8 cellular contexts compared by ENCODE assay signal in genomic region chr16:58511933-58512815, GRCh38. TPM values are rescaled to one million over a fixed set of nuclear protein-coding genes. Genes with fewer than 3 reads are reported as not detected.
A peak's percentile ranks its signal among the peaks of the same experiment; 100 is the strongest.
DNase-seq lines count a peak whose midpoint lies in the region; ATAC-seq and TF ChIP-seq lines count a peak whose summit lies in the region.

No MANE protein-coding gene starts in this region.

- H3K4me3 Mint-ChIP-seq in activated B cell treated with CpG ODN at 0.5 μM for 24 hours = no peak overlapping the region

- H3K9me3 Mint-ChIP-seq in activated B cell treated with CpG ODN at 0.5 μM for 24 hours = no peaks in the 10 kb centered on the region

- CTCF ChIA-PET in activated B cell treated with CpG ODN at 0.5 μM for 24 hours (lab: Charles Lee) = interaction anchor here (0.6 to 3.6 kb wide), 8 partner anchors 11 to 244 kb away, joined by 3 to 37 read pairs (median 4); no protein-coding TSS in a partner anchor
- CTCF ChIA-PET in mammary epithelial cell (lab: Charles Lee; ENCODE audit: low non-redundant PET) = interaction anchor here (1.4 kb wide), 1 partner anchor 149 kb away, joined by 8 read pairs; no protein-coding TSS in a partner anchor

- POLR2A ChIA-PET in activated B cell treated with CpG ODN at 0.5 μM for 24 hours (lab: Charles Lee) = interaction anchor here (1.0 kb wide), 1 partner anchor 236 kb away, joined by 4 read pairs; no protein-coding TSS in a partner anchor

- dilution Hi-C loops in mammary epithelial cell (cut with HindIII; ENCODE audit: low sequenced_read_pairs) = no loop called here

- ATAC-seq in activated B cell treated with CpG ODN at 0.5 μM for 24 hours (ENCODE audit: low read depth) (no peak), left colon (peak; percentile 21), HG03196 (IDR thresholded peaks at IDR 0.05; ENCODE audit: unreplicated experiment) (no peak)

- H3K4me2 ChIP-seq in mammary epithelial cell (ENCODE audit: insufficient read depth, low read depth, low read length) = no peak overlapping the region

- peak; percentile 53 for TF ChIP-seq CTCF in activated B cell treated with CpG ODN at 0.5 μM for 24 hours (IDR thresholded peaks at IDR 0.05)
- peak; percentile 84 to 86 for TF ChIP-seq CTCF in mammary epithelial cell (conservative IDR thresholded peaks at IDR 0.05 in 1 of 2, IDR thresholded peaks at IDR 0.05 in 1 of 2; ENCODE audit: extremely low read depth in 1 of 2, insufficient read depth in 1 of 2, low read depth in 1 of 2, low read length in 2 of 2)

- no peaks in the 10 kb centered on the region; the same call in 1 of the 2 replicates for H3K27me3 ChIP-seq in H7 (ENCODE audit: control insufficient read depth, insufficient read depth, low read length)
- no peaks in the 10 kb centered on the region for H3K27me3 ChIP-seq in mammary epithelial cell (ENCODE audit: insufficient read depth, low read length)

- peaks cover 17% of the 10 kb centered on the region for H3K4me1 ChIP-seq in mammary epithelial cell (ENCODE audit: insufficient read depth, low read length)

- no peak overlapping the region for H3K27ac ChIP-seq in mammary epithelial cell (ENCODE audit: insufficient read depth, low read depth, low read length)

- peaks cover 3% of the 10 kb centered on the region for H3K36me3 Mint-ChIP-seq in activated B cell treated with CpG ODN at 0.5 μM for 24 hours (ENCODE audit: low read depth)

- H3K9me3 ChIP-seq in mammary epithelial cell (replicated peaks; ENCODE audit: insufficient read depth, low read length) = no peaks in the 10 kb centered on the region

- H3K4me1 Mint-ChIP-seq in activated B cell treated with CpG ODN at 0.5 μM for 24 hours = peaks cover 18% of the 10 kb centered on the region

- BruUV-seq in mammary epithelial cell (replicated peaks; lab: Mats Ljungman, UMichigan) = no TSS peak

- H3K4me3 ChIP-seq in H7 (ENCODE audit: insufficient read depth, low read depth, low read length) (no peak overlapping the region), mammary epithelial cell (replicated peaks in 1 of 3; ENCODE audit: insufficient read depth in 1 of 3, low read depth in 2 of 3, low read length in 3 of 3) (no peak overlapping the region)

- intact Hi-C loops in activated B cell treated with CpG ODN at 0.5 μM for 24 hours (cut with micrococcal nuclease) (loop anchor here (1.0 to 10.0 kb wide), 3 partner anchors 149 to 387 kb away; partner anchors contain the start of gene CFAP20), mammary epithelial cell (cut with micrococcal nuclease) (loop anchor here (1.0 kb wide), 2 partner anchors 126 to 149 kb away; no protein-coding TSS in a partner anchor), left colon (cut with DNase I, micrococcal nuclease) (no loop called here)

- in situ Hi-C loops in mammary epithelial cell (cut with MboI; ENCODE audit: low sequenced_read_pairs in 2 of 2) = no loop called here

- 74% methylated on average over 6 of the region's 17 CpGs for WGBS in mammary epithelial cell (ENCODE audit: low coverage, missing lambda C conversion rate)

- no peak overlapping the region for H3K27ac Mint-ChIP-seq in activated B cell treated with CpG ODN at 0.5 μM for 24 hours

- H2AFZ ChIP-seq in mammary epithelial cell (ENCODE audit: low read depth, low read length) = no peak overlapping the region

- no peaks in the 10 kb centered on the region for H4K20me1 ChIP-seq in mammary epithelial cell (ENCODE audit: insufficient read depth, low read length)

- DNase-seq in COLO668 (lab: John Stamatoyannopoulos, UW; ENCODE audit: unreplicated experiment) (peak; percentile 77), H7 (peak; percentile 90), NCI-H2196 (lab: John Stamatoyannopoulos, UW; ENCODE audit: unreplicated experiment) (peak; percentile 32), activated B cell treated with CpG ODN at 0.5 μM for 24 hours (peak; percentile 74), mammary epithelial cell (peak; percentile 38), left colon (peak; percentile 56 to 90)
- DNase-seq in stimulated activated CD4-positive, alpha-beta T cell treated with anti-CD3 and anti-CD28 coated beads, Interleukin-4, amount 100 ng/mL, for 48 hours (ENCODE audit: low read depth in 2 of 2) = peak; percentile 81 to 91

- no peak overlapping the region for H3K9ac ChIP-seq in mammary epithelial cell (ENCODE audit: insufficient read depth, low read length)

- peaks cover 2% of the 10 kb centered on the region for H3K79me2 ChIP-seq in mammary epithelial cell (ENCODE audit: insufficient read depth, low read length)

- H3K27me3 Mint-ChIP-seq in activated B cell treated with CpG ODN at 0.5 μM for 24 hours = no peaks in the 10 kb centered on the region

- H3K36me3 ChIP-seq in H7 (replicated peaks; ENCODE audit: control insufficient read depth, insufficient read depth, low read length) (peaks cover 5% of the 10 kb centered on the region), mammary epithelial cell (ENCODE audit: insufficient read depth, low read length) (peaks cover 4% of the 10 kb centered on the region)

RNA-seq across cellular contexts. Expression of gene SETD6, which starts 3.1 kb away (rescaled TPM):
- total RNA-seq in H7 (2014; rRNA removed; shearing (Covaris generic)) = 32.2 and 39.4 TPM in 2 replicates
- 25.6 and 31.1 TPM in 2 replicates for total RNA-seq in activated B cell treated with CpG ODN at 0.5 μM for 24 hours
- total RNA-seq in mammary epithelial cell = 10 to 100 TPM; 12.5 to 14.4 TPM
- 10.0 TPM for polyA plus RNA-seq in mammary epithelial cell
- polyA minus RNA-seq in mammary epithelial cell = 7.2 TPM
- 10 to 100 TPM; 11.4 to 13.8 TPM for total RNA-seq in left colon

RNA-seq across cellular contexts. Expression of gene NDRG4, which starts 12.2 kb away (rescaled TPM):
- total RNA-seq in H7 (2014; rRNA removed; shearing (Covaris generic)) = 24.9 and 27.6 TPM in 2 replicates
- total RNA-seq in activated B cell treated with CpG ODN at 0.5 μM for 24 hours = 1.8 and 2.0 TPM in 2 replicates
- 1 to 10 TPM; 3.8 to 5.0 TPM for total RNA-seq in mammary epithelial cell
- polyA plus RNA-seq in mammary epithelial cell = 0.44 TPM
- not detected for polyA minus RNA-seq in mammary epithelial cell
- 1 to 10 TPM; 4.2 to 7.3 TPM for total RNA-seq in left colon

Comparison
In these comparisons a context has a peak if more than half of its experiments do, and no peak if none do; other contexts are left out.
1. DNase-seq: peak in every context shown above with its lines; median percentile 90 in H7; 86 in stimulated activated CD4-positive, alpha-beta T cell treated with anti-CD3 and anti-CD28 coated beads, Interleukin-4, amount 100 ng/mL, for 48 hours; 77 in COLO668; 74 in activated B cell treated with CpG ODN at 0.5 μM for 24 hours; 73 in left colon; 38 in mammary epithelial cell; 32 in NCI-H2196.
2. intact Hi-C loops: an anchor here in activated B cell treated with CpG ODN at 0.5 μM for 24 hours (1.0 to 10.0 kb wide) and mammary epithelial cell (1.0 kb wide); none called in left colon.